ENCODE assay signal across 9 cellular contexts in the genomic region with DNA sequence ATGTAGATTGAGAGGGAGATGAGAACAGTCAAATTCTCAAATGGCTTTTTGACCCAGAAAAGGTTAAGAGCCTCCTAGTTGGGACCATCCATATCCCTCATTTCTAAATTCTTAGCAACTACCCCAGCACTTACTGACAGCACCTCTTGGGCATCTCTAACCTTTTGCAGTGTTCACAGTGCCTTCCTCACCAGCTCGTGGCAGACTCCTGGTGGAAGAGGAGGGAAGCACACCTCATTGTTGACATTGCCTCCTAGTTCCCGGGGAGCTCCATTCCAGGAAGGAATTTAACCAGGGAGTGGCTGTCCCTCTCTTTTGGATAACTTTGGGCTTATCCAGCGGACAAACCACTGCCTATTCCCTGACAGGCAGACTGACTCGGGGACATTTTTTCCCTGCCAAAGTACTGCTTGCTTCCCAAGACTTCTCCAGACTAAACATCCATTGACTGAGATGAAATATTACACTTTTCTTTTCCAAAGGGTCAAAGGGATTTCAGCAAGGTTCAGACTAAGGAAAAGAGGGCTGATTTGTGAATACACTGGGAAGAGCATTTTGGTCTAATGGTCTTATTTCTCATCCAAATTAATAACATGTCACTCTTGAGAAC. TPM values are rescaled to one million over a fixed set of nuclear protein-coding genes. Genes with fewer than 3 reads are reported as not detected.
DNase-seq lines count a peak whose midpoint lies in the region; ATAC-seq, FAIRE-seq and TF ChIP-seq lines count a peak whose summit lies in the region.
"Had no signal": no experiment of that assay in that cellular context is flagged by ENCODE, and none has a peak within 500 bp of the region (broad histone marks: within the 10 kb centered on the region; RNA-seq: fewer than 3 reads in every experiment).

No MANE protein-coding gene starts in this region.

- H3K4me3 ChIP-seq in DOHH2 (ENCODE audit: low read length) (no peak overlapping the region), endothelial cell of umbilical vein (replicated peaks in 1 of 3; ENCODE audit: insufficient read depth in 1 of 3, low read depth in 1 of 3, low read length in 3 of 3) (no peak overlapping the region), suprapubic skin (no peak overlapping the region)
- no peak overlapping the region for H3K4me3 ChIP-seq in naive thymus-derived CD4-positive, alpha-beta T cell (ENCODE audit: low read length)

- H3K79me2 ChIP-seq in DOHH2 (ENCODE audit: control insufficient read depth, low read length) = no peaks in the 10 kb centered on the region
- H3K79me2 ChIP-seq in endothelial cell of umbilical vein (ENCODE audit: control insufficient read depth, insufficient read depth, low read length) = no peaks in the 10 kb centered on the region

- no peaks in the 10 kb centered on the region for H3K36me3 Mint-ChIP-seq in activated CD8-positive, alpha-beta T cell treated with anti-CD3 and anti-CD28 coated beads for 36 hours (ENCODE audit: low read depth)
- no peaks in the 10 kb centered on the region for H3K36me3 Mint-ChIP-seq in naive thymus-derived CD4-positive, alpha-beta T cell
- H3K36me3 Mint-ChIP-seq: activated naive CD8-positive, alpha-beta T cell had no signal

- no peaks in the 10 kb centered on the region for H3K27me3 ChIP-seq in DOHH2 (ENCODE audit: control insufficient read depth, low read length)
- H3K27me3 ChIP-seq in endothelial cell of umbilical vein (ENCODE audit: control insufficient read depth in 2 of 2, insufficient read depth in 2 of 2, low read length in 2 of 2) = no peaks in the 10 kb centered on the region
- H3K27me3 ChIP-seq in naive thymus-derived CD4-positive, alpha-beta T cell (ENCODE audit: control insufficient read depth in 2 of 2, insufficient read depth in 2 of 2, low read length in 2 of 2) = no peaks in the 10 kb centered on the region
- no peaks in the 10 kb centered on the region for H3K27me3 ChIP-seq in suprapubic skin

- no peak overlapping the region for H3K27ac Mint-ChIP-seq in activated CD8-positive, alpha-beta T cell treated with anti-CD3 and anti-CD28 coated beads for 36 hours
- no peak overlapping the region for H3K27ac Mint-ChIP-seq in naive thymus-derived CD4-positive, alpha-beta T cell
- H3K27ac Mint-ChIP-seq: activated naive CD8-positive, alpha-beta T cell had no signal

- 7% methylated on average over 4 of the region's 4 CpGs for WGBS in suprapubic skin

- POLR2A ChIA-PET in activated CD8-positive, alpha-beta T cell treated with anti-CD3 and anti-CD28 coated beads for 36 hours (lab: Charles Lee) = interaction anchor here (1.6 kb wide), 1 partner anchor 83 kb away, joined by 6 read pairs; no protein-coding TSS in a partner anchor
- POLR2A ChIA-PET in endothelial cell of umbilical vein (lab: Charles Lee) = interaction anchor here (1.1 to 1.4 kb wide), 2 partner anchors 54 to 83 kb away, joined by 4 read pairs; no protein-coding TSS in a partner anchor
- POLR2A ChIA-PET in naive thymus-derived CD4-positive, alpha-beta T cell (lab: Charles Lee) = interaction anchor here (1.0 to 1.2 kb wide), 2 partner anchors 82 to 96 kb away, joined by 4 to 5 read pairs; no protein-coding TSS in a partner anchor

- H3K9me3 ChIP-seq in DOHH2 (ENCODE audit: control insufficient read depth, insufficient read depth, low read length) = no peaks in the 10 kb centered on the region
- no peaks in the 10 kb centered on the region for H3K9me3 ChIP-seq in endothelial cell of umbilical vein (replicated peaks; ENCODE audit: control insufficient read depth, insufficient read depth, low read length)
- H3K9me3 ChIP-seq in naive thymus-derived CD4-positive, alpha-beta T cell (ENCODE audit: control insufficient read depth in 2 of 3, low read length in 3 of 3) = no peaks in the 10 kb centered on the region
- H3K9me3 ChIP-seq in suprapubic skin = no peaks in the 10 kb centered on the region

- peak; percentile 73 for TF ChIP-seq CTCF in DOHH2 (IDR thresholded peaks at IDR 0.05; ENCODE audit: low read depth, low read length, poor library complexity, severe bottlenecking)
- peak; percentile 80 for TF ChIP-seq CTCF in activated CD8-positive, alpha-beta T cell treated with anti-CD3 and anti-CD28 coated beads for 36 hours (IDR thresholded peaks at IDR 0.05)
- peak; percentile 89 to 95 for TF ChIP-seq CTCF in endothelial cell of umbilical vein (IDR thresholded peaks at IDR 0.05; ENCODE audit: extremely low read depth in 1 of 2, insufficient read depth in 1 of 2, low read depth in 1 of 2, low read length in 2 of 2)
- peak; percentile 63 to 75 for TF ChIP-seq CTCF in suprapubic skin (IDR thresholded peaks at IDR 0.05)

- no peaks in the 10 kb centered on the region for H4K20me1 ChIP-seq in DOHH2 (ENCODE audit: control insufficient read depth, insufficient read depth, low read depth, low read length)
- H4K20me1 ChIP-seq in endothelial cell of umbilical vein (replicated peaks; ENCODE audit: control insufficient read depth, extremely low read depth, insufficient read depth, low read length) = no peaks in the 10 kb centered on the region

- CTCF ChIA-PET in activated CD8-positive, alpha-beta T cell treated with anti-CD3 and anti-CD28 coated beads for 36 hours (lab: Charles Lee) = interaction anchor here (0.6 to 4.8 kb wide), 25 partner anchors 9 to 735 kb away, joined by 3 to 82 read pairs (median 4); a partner anchor contains a TSS
- CTCF ChIA-PET in endothelial cell of umbilical vein (lab: Charles Lee) = interaction anchor here (0.5 to 9.9 kb wide), 83 partner anchors 9 to 296 kb away, joined by 3 to 293 read pairs (median 5); a partner anchor contains a TSS
- CTCF ChIA-PET in naive thymus-derived CD4-positive, alpha-beta T cell (lab: Charles Lee) = interaction anchor here (0.9 to 3.9 kb wide), 7 partner anchors 29 to 739 kb away, joined by 3 to 32 read pairs (median 4); no protein-coding TSS in a partner anchor

- DNase-seq in NCI-H526 (lab: John Stamatoyannopoulos, UW) = peak; percentile 48 to 72
- peak; percentile 66 for DNase-seq in activated CD8-positive, alpha-beta T cell treated with anti-CD3 and anti-CD28 coated beads for 36 hours
- DNase-seq in endothelial cell of umbilical vein (ENCODE audit: low read depth, low spot score) = peak; percentile 75
- peak; percentile 17 to 54 (median 42) for DNase-seq in naive thymus-derived CD4-positive, alpha-beta T cell
- DNase-seq in suprapubic skin (ENCODE audit: low spot score in 2 of 2) = no peak

- no TSS peak for BruUV-seq in endothelial cell of umbilical vein (replicated peaks; lab: Mats Ljungman, UMichigan)

- H3K36me3 ChIP-seq in DOHH2 (ENCODE audit: control insufficient read depth, low read length) (no peaks in the 10 kb centered on the region), endothelial cell of umbilical vein (ENCODE audit: control insufficient read depth in 2 of 2, extremely low read depth in 1 of 2, insufficient read depth in 2 of 2, low read length in 2 of 2) (no peaks in the 10 kb centered on the region), suprapubic skin (no peaks in the 10 kb centered on the region)
- no peaks in the 10 kb centered on the region for H3K36me3 ChIP-seq in naive thymus-derived CD4-positive, alpha-beta T cell (ENCODE audit: control insufficient read depth in 2 of 3, insufficient read depth in 3 of 3, low read length in 3 of 3)

- H3K9me3 Mint-ChIP-seq in activated CD8-positive, alpha-beta T cell treated with anti-CD3 and anti-CD28 coated beads for 36 hours = no peaks in the 10 kb centered on the region
- H3K9me3 Mint-ChIP-seq in naive thymus-derived CD4-positive, alpha-beta T cell = no peaks in the 10 kb centered on the region

- no peak overlapping the region for H3K9ac ChIP-seq in endothelial cell of umbilical vein (replicated peaks; ENCODE audit: extremely low read depth, insufficient read depth, low read length)

- no peaks in the 10 kb centered on the region for H3K9me2 ChIP-seq in DOHH2 (replicated peaks; ENCODE audit: control insufficient read depth, low read length)

- FAIRE-seq in endothelial cell of umbilical vein (lab: Jason Lieb, UNC) = peak; percentile 89

- H3K4me3 Mint-ChIP-seq in activated CD8-positive, alpha-beta T cell treated with anti-CD3 and anti-CD28 coated beads for 36 hours = no peak overlapping the region
- H3K4me3 Mint-ChIP-seq in naive thymus-derived CD4-positive, alpha-beta T cell = no peak overlapping the region
- H3K4me3 Mint-ChIP-seq: activated naive CD8-positive, alpha-beta T cell had no signal

- H3K4me2 ChIP-seq in DOHH2 (ENCODE audit: low read length) = no peak overlapping the region
- no peak overlapping the region for H3K4me2 ChIP-seq in endothelial cell of umbilical vein (ENCODE audit: insufficient read depth, low read length)

- H2AFZ ChIP-seq in endothelial cell of umbilical vein (ENCODE audit: low read depth, low read length) = peak overlapping the region; percentile 97

- H3K4me1 ChIP-seq in DOHH2 (ENCODE audit: control insufficient read depth, low read length) (no peaks in the 10 kb centered on the region), endothelial cell of umbilical vein (ENCODE audit: control insufficient read depth, extremely low read depth, insufficient read depth, low read length) (peaks cover 19% of the 10 kb centered on the region), suprapubic skin (peaks cover 17% of the 10 kb centered on the region)
- no peaks in the 10 kb centered on the region for H3K4me1 ChIP-seq in naive thymus-derived CD4-positive, alpha-beta T cell (ENCODE audit: control insufficient read depth in 2 of 2, insufficient read depth in 2 of 2, low read length in 2 of 2)

- H3K27ac ChIP-seq in DOHH2 (ENCODE audit: low read depth, low read length) (no peak overlapping the region), endothelial cell of umbilical vein (ENCODE audit: insufficient read depth, low read depth, low read length) (peak overlapping the region; percentile 29), suprapubic skin (no peak overlapping the region)
- no peak overlapping the region for H3K27ac ChIP-seq in naive thymus-derived CD4-positive, alpha-beta T cell (ENCODE audit: low read depth, low read length)

- intact Hi-C loops in activated CD8-positive, alpha-beta T cell treated with anti-CD3 and anti-CD28 coated beads for 36 hours (cut with micrococcal nuclease) = loop anchor here (5.0 kb wide), 1 partner anchor 81 kb away; no protein-coding TSS in a partner anchor
- intact Hi-C loops in endothelial cell of umbilical vein (cut with micrococcal nuclease) = loop anchor here (1.0 to 5.0 kb wide), 8 partner anchors 39 to 266 kb away; a partner anchor contains a TSS
- intact Hi-C loops in naive thymus-derived CD4-positive, alpha-beta T cell (cut with micrococcal nuclease) = loop anchor here (1.0 to 10.0 kb wide), 10 partner anchors 55 to 918 kb away; a partner anchor contains a TSS

- H3K4me1 Mint-ChIP-seq in activated CD8-positive, alpha-beta T cell treated with anti-CD3 and anti-CD28 coated beads for 36 hours (ENCODE audit: low read depth) = no peaks in the 10 kb centered on the region
- H3K4me1 Mint-ChIP-seq in naive thymus-derived CD4-positive, alpha-beta T cell = peaks cover 0 to 3% (median 0%) of the 10 kb centered on the region in 7 donors

- dilution Hi-C loops in endothelial cell of umbilical vein (cut with MboI; ENCODE audit: extremely low pct_ligation_motif_present, low sequenced_read_pairs) = no loop called here

- no peaks in the 10 kb centered on the region for H3F3A ChIP-seq in DOHH2 (ENCODE audit: control insufficient read depth, insufficient read depth)

- ATAC-seq in HG03135 (IDR thresholded peaks at IDR 0.05; ENCODE audit: unreplicated experiment) (peak; percentile 61), HG03521 (IDR thresholded peaks at IDR 0.05; ENCODE audit: unreplicated experiment) (no peak)
- ATAC-seq in activated CD8-positive, alpha-beta T cell treated with anti-CD3 and anti-CD28 coated beads for 36 hours = peak; percentile 89
- ATAC-seq in naive thymus-derived CD4-positive, alpha-beta T cell = peak; percentile 87

- TF ChIP-seq EP300 in suprapubic skin (IDR thresholded peaks at IDR 0.05) = no peak

- no peak for TF ChIP-seq POLR2A in endothelial cell of umbilical vein (IDR thresholded peaks at IDR 0.05; ENCODE audit: low read depth, low read length)
- no peak for TF ChIP-seq POLR2A in suprapubic skin (IDR thresholded peaks at IDR 0.05)

- peaks cover 2% of the 10 kb centered on the region for H3K27me3 Mint-ChIP-seq in activated CD8-positive, alpha-beta T cell treated with anti-CD3 and anti-CD28 coated beads for 36 hours
- H3K27me3 Mint-ChIP-seq in naive thymus-derived CD4-positive, alpha-beta T cell = no peaks in the 10 kb centered on the region
- H3K27me3 Mint-ChIP-seq: activated naive CD8-positive, alpha-beta T cell had no signal

- H3K9me1 ChIP-seq in endothelial cell of umbilical vein (replicated peaks; ENCODE audit: control insufficient read depth, extremely low read depth, insufficient read depth, low read length) = no peaks in the 10 kb centered on the region

RNA-seq across cellular contexts. Expression of a gene that starts 9.0 kb away (rescaled TPM):
- not detected for total RNA-seq in activated CD8-positive, alpha-beta T cell treated with anti-CD3 and anti-CD28 coated beads for 36 hours
- not detected in 2 replicates for total RNA-seq in endothelial cell of umbilical vein
- not detected in 2 replicates for polyA plus RNA-seq in endothelial cell of umbilical vein
- polyA plus RNA-seq in endothelial cell of umbilical vein (2011; cell fraction: cytosol; rRNA removed) = not detected in 2 replicates
- polyA plus RNA-seq in endothelial cell of umbilical vein (2011; cell fraction: nucleus; rRNA removed) = not detected in 2 replicates
- not detected in 2 replicates for polyA plus RNA-seq in endothelial cell of umbilical vein (2012)
- 0.10 TPM in 1 of 2 replicates, not detected in the other for polyA minus RNA-seq in endothelial cell of umbilical vein
- not detected for polyA minus RNA-seq in endothelial cell of umbilical vein (2011; cell fraction: cytosol; rRNA and poly(A)+ RNA removed)
- not detected in 2 replicates for polyA minus RNA-seq in endothelial cell of umbilical vein (2011; cell fraction: nucleus; rRNA and poly(A)+ RNA removed)
- total RNA-seq in naive thymus-derived CD4-positive, alpha-beta T cell = not detected
- polyA plus RNA-seq in naive thymus-derived CD4-positive, alpha-beta T cell = not detected
- not detected for total RNA-seq in suprapubic skin

RNA-seq across cellular contexts. Expression of a gene that starts 55.0 kb away (rescaled TPM):
- total RNA-seq in activated CD8-positive, alpha-beta T cell treated with anti-CD3 and anti-CD28 coated beads for 36 hours = 1 to 10 TPM; 8.6 to 9.4 TPM
- total RNA-seq in endothelial cell of umbilical vein (22.4 and 34.8 TPM in 2 replicates), suprapubic skin (10 to 100 TPM; 15.3 to 30.4 (median 21.8) TPM)
- 45.5 and 50.7 TPM in 2 replicates for polyA plus RNA-seq in endothelial cell of umbilical vein
- 38.4 and 40.3 TPM in 2 replicates for polyA plus RNA-seq in endothelial cell of umbilical vein (2011; cell fraction: cytosol; rRNA removed)
- polyA plus RNA-seq in endothelial cell of umbilical vein (2011; cell fraction: nucleus; rRNA removed) = 29.8 and 32.5 TPM in 2 replicates
- 19.0 and 22.3 TPM in 2 replicates for polyA plus RNA-seq in endothelial cell of umbilical vein (2012)
- 37.4 and 42.0 TPM in 2 replicates for polyA minus RNA-seq in endothelial cell of umbilical vein
- polyA minus RNA-seq in endothelial cell of umbilical vein (2011; cell fraction: cytosol; rRNA and poly(A)+ RNA removed) = 13.6 TPM
- 22.1 and 23.2 TPM in 2 replicates for polyA minus RNA-seq in endothelial cell of umbilical vein (2011; cell fraction: nucleus; rRNA and poly(A)+ RNA removed)
- 10 to 100 TPM; 10.5 to 16.3 (median 14.7) TPM for total RNA-seq in naive thymus-derived CD4-positive, alpha-beta T cell
- polyA plus RNA-seq in naive thymus-derived CD4-positive, alpha-beta T cell = 10 to 100 TPM in 1 of 2 donors, 1 to 10 TPM in 1; 6.7 to 10.1 TPM

Comparison
In these comparisons a context has a peak if more than half of its experiments do, and no peak if none do; other contexts are left out.
1. DNase-seq: peak in NCI-H526 (2 of 2), activated CD8-positive, alpha-beta T cell treated with anti-CD3 and anti-CD28 coated beads for 36 hours (single experiment), endothelial cell of umbilical vein (single experiment) and naive thymus-derived CD4-positive, alpha-beta T cell (9 of 9); none in suprapubic skin (0 of 2).
2. Peak in every context shown above with its lines, with median percentiles within 50 percentile points of each other: CTCF ChIP-seq.